8 cellular contexts compared by ENCODE assay signal in the genomic region with DNA sequence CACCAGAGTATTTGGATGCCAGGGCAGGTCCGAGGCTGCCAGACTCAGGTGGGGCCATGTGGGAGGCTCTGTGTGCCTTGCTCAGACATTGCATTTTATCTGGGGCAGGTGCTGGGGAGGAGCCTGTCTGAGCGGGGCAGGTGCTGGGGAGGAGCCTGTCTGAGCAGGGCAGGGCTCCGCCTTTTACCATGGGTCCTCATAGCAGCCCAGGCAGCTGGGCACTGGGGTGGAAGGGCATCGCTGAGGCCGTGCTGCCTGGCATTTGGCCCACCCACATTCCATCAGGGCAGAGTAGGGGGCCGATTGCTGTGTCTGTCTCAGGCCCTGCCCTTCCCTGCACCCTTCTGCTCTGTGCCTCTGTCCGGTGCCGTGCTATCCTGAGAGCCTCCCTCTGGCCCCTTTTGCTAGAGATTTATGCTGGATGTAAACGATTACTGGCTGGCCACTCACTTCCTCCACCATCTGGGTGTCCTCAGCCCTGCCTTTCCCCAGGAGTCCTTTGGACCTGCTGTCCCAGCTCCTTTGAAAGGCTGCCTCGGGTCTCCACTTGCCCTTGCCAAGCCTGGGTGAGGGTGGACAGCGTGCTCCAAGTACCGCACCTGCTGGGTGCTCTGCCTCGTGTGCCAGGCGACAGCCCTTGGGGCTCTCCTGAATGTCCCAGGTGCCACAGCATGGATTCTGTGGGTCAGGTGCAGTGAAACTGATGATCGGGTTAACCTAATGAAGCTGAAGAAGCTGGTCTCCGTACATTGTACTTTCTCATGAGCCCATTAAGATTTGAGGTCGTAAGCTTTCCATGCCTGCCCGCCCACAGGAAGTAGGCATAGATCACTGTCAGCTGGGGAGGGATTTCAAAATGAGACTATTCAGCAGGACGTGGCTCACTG.
DNase-seq lines count a peak whose midpoint lies in the region; ATAC-seq, FAIRE-seq and TF ChIP-seq lines count a peak whose summit lies in the region.

No MANE protein-coding gene starts in this region.

- TF ChIP-seq POLR2A in K562 (conservative IDR thresholded peaks at IDR 0.05) (no peak), testis (IDR thresholded peaks at IDR 0.05) (no peak)

- TF ChIP-seq CTCF in K562 (IDR thresholded peaks at IDR 0.05 in 2 of 3, conservative IDR thresholded peaks at IDR 0.05 in 1 of 3; ENCODE audit: insufficient read depth in 2 of 3, low read depth in 1 of 3, low read length in 3 of 3): no peak
- TF ChIP-seq CTCF in testis (IDR thresholded peaks at IDR 0.05): no peak

- peak overlapping the region in 6 of 10 donors; percentile 29 to 83 (median 56) for H3K27ac Mint-ChIP-seq in naive thymus-derived CD8-positive, alpha-beta T cell

- H3K9me1 ChIP-seq in K562 (ENCODE audit: control insufficient read depth, insufficient read depth, low read length): no peaks in the 10 kb centered on the region

- peak; percentile 30 for DNase-seq in ELR (ENCODE audit: low read depth)
- DNase-seq in NCI-H1694 treated with DMSO at 0.1 percent for 48 hours (lab: John Stamatoyannopoulos, UW): peak; percentile 36
- DNase-seq in K562 (ENCODE audit: extremely low read depth in 1 of 4, low spot score in 3 of 4): no peak
- peak in 1 of 10 donors; percentile 52 for DNase-seq in naive thymus-derived CD8-positive, alpha-beta T cell
- no peak for DNase-seq in testis
- DNase-seq in stimulated activated naive CD4-positive, alpha-beta T cell treated with Interleukin-2 at 50 U/mL for 16 hours (lab: John Stamatoyannopoulos, UW): no peak

- intact Hi-C loops in K562 (cut with micrococcal nuclease): no loop called here
- intact Hi-C loops in testis (cut with DNase I; ENCODE audit: low total_unique reads): no loop called here

- H3K4me3 Mint-ChIP-seq in naive thymus-derived CD8-positive, alpha-beta T cell: no peak overlapping the region

- H3K36me3 ChIP-seq in K562 (ENCODE audit: control insufficient read depth, insufficient read depth, low read length): no peaks in the 10 kb centered on the region
- no peaks in the 10 kb centered on the region for H3K36me3 ChIP-seq in testis (ENCODE audit: low read depth, missing control alignments)

- no peak for TF ChIP-seq RAD21 in K562 (CRISPR knock-in tag; conservative IDR thresholded peaks at IDR 0.05 in 1 of 2, IDR thresholded peaks at IDR 0.05 in 1 of 2)

- ATAC-seq in K562 (no peak), GM19452 (IDR thresholded peaks at IDR 0.05; ENCODE audit: unreplicated experiment) (no peak), HG02759 (IDR thresholded peaks at IDR 0.05; ENCODE audit: unreplicated experiment) (no peak)
- peak; percentile 35 to 52 for ATAC-seq in naive thymus-derived CD8-positive, alpha-beta T cell

- H3K4me1 ChIP-seq in K562 (replicated peaks in 1 of 2; ENCODE audit: control insufficient read depth in 2 of 2, insufficient read depth in 2 of 2, low read length in 2 of 2): peaks cover 0 to 20% of the 10 kb centered on the region in 2 experiments; a peak in 2 of 5 replicates
- H3K4me1 ChIP-seq in testis: peaks cover 6% of the 10 kb centered on the region

- H3K9me3 ChIP-seq in K562 (replicated peaks; ENCODE audit: control insufficient read depth, insufficient read depth, low read depth, low read length) (no peaks in the 10 kb centered on the region), testis (no peaks in the 10 kb centered on the region)

- H3K4me1 Mint-ChIP-seq in naive thymus-derived CD8-positive, alpha-beta T cell: peaks cover 39 to 67% (median 51%) of the 10 kb centered on the region in 4 donors

- H3K27me3 Mint-ChIP-seq in naive thymus-derived CD8-positive, alpha-beta T cell: no peaks in the 10 kb centered on the region

- no peak overlapping the region for H3K4me2 ChIP-seq in K562 (ENCODE audit: insufficient read depth, low read length)

- H3K9ac ChIP-seq in K562 (ENCODE audit: insufficient read depth in 1 of 2, low read depth in 2 of 2, low read length in 2 of 2): no peak overlapping the region

- WGBS in K562 (ENCODE audit: insufficient coverage, low coverage, missing lambda C conversion rate): 45% methylated on average over 18 of the region's 19 CpGs
- 78 to 83% methylated on average over 16 to 19 of the region's 19 CpGs for WGBS in testis, 2 donors

- CTCF ChIA-PET in K562 (lab: Yijun Ruan, JAX; ENCODE audit: low intra/inter-chr PET ratio): no interaction called here

- no TSS peak for BruUV-seq in K562 (replicated peaks; lab: Mats Ljungman, UMichigan)

- H3K36me3 Mint-ChIP-seq in naive thymus-derived CD8-positive, alpha-beta T cell: peaks cover 0 to 21% (median 0%) of the 10 kb centered on the region in 3 donors

- H3K9me3 Mint-ChIP-seq in naive thymus-derived CD8-positive, alpha-beta T cell: no peaks in the 10 kb centered on the region

- H2AFZ ChIP-seq in K562 (ENCODE audit: low read depth, low read length): no peak overlapping the region

- 0 out of 2 replicates have a peak, but pooled peaks cover 2% of the 10 kb centered on the region for H4K20me1 ChIP-seq in K562 (replicated peaks; ENCODE audit: control insufficient read depth, insufficient read depth, low read length)

- in situ Hi-C loops in K562 (cut with MboI): no loop called here

- no peak for FAIRE-seq in K562 (lab: Jason Lieb, UNC)

- POLR2A ChIA-PET in K562 (lab: Yijun Ruan, JAX): interaction anchor here (1.1 kb wide), 1 partner anchor 10 kb away, joined by 3 read pairs; no protein-coding TSS in a partner anchor
- POLR2A ChIA-PET in naive thymus-derived CD8-positive, alpha-beta T cell (lab: Charles Lee): no interaction called here

- H3K79me2 ChIP-seq in K562 (ENCODE audit: control insufficient read depth, insufficient read depth, low read length): no peaks in the 10 kb centered on the region

- no peaks in the 10 kb centered on the region for H3K27me3 ChIP-seq in K562 (ENCODE audit: control insufficient read depth in 2 of 2, insufficient read depth in 2 of 2, low read length in 2 of 2)
- no peaks in the 10 kb centered on the region for H3K27me3 ChIP-seq in testis

- H3K4me3 ChIP-seq in K562: no peak overlapping the region
- H3K4me3 ChIP-seq in testis: no peak overlapping the region

- H3K27ac ChIP-seq in K562 (ENCODE audit: extremely low read depth, low read depth, low read length) (no peak overlapping the region), testis (no peak overlapping the region)

- no peak for TF ChIP-seq EP300 in K562 (IDR thresholded peaks at IDR 0.05; ENCODE audit: low read length)

TF ChIP-seq in K562, 482 proteins besides CTCF, POLR2A, EP300 and RAD21:
- no peak for TF ChIP-seq KHSRP (IDR thresholded peaks at IDR 0.05)
- TF ChIP-seq ETV1 (tag; conservative IDR thresholded peaks at IDR 0.05; ENCODE audit: low read depth): 0 out of 2 replicates have a peak, but pooled peaks have one; percentile 17
- peak; percentile 53 for TF ChIP-seq MEIS2 (IDR thresholded peaks at IDR 0.05; ENCODE audit: partially characterized antibody)
- no peak for TF ChIP-seq TAF7 (tag; IDR thresholded peaks at IDR 0.05)
- no peak for TF ChIP-seq PBX2 (CRISPR knock-in tag; IDR thresholded peaks at IDR 0.05; ENCODE audit: low read depth)
- peak; percentile 76 for TF ChIP-seq PBX2 (tag; conservative IDR thresholded peaks at IDR 0.05; ENCODE audit: low read depth)
- no peak for TF ChIP-seq HEY1 (CRISPR knock-in tag; IDR thresholded peaks at IDR 0.05; ENCODE audit: borderline replicate concordance)
- TF ChIP-seq, protein P1, sequence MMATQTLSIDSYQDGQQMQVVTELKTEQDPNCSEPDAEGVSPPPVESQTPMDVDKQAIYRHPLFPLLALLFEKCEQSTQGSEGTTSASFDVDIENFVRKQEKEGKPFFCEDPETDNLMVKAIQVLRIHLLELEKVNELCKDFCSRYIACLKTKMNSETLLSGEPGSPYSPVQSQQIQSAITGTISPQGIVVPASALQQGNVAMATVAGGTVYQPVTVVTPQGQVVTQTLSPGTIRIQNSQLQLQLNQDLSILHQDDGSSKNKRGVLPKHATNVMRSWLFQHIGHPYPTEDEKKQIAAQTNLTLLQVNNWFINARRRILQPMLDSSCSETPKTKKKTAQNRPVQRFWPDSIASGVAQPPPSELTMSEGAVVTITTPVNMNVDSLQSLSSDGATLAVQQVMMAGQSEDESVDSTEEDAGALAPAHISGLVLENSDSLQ (IDR thresholded peaks at IDR 0.05): peak; percentile 86

Comparison
In these comparisons a context has a peak if more than half of its experiments do, and no peak if none do; other contexts are left out.
1. DNase-seq: peak in ELR (single experiment) and NCI-H1694 treated with DMSO at 0.1 percent for 48 hours (single experiment); none in K562 (0 of 4), testis (single experiment) and stimulated activated naive CD4-positive, alpha-beta T cell treated with Interleukin-2 at 50 U/mL for 16 hours (single experiment).
2. ATAC-seq: peak in naive thymus-derived CD8-positive, alpha-beta T cell (2 of 2); none in K562 (single experiment), GM19452 (single experiment) and HG02759 (single experiment).